ENCODE assay signal across 8 cellular contexts in genomic region chr14:74085047-74085637, GRCh38. TPM values are rescaled to one million over a fixed set of nuclear protein-coding genes. Genes with fewer than 3 reads are reported as not detected.
A peak's percentile ranks its signal among the peaks of the same experiment; 100 is the strongest.
DNase-seq lines count a peak whose midpoint lies in the region; ATAC-seq lines count a peak whose summit lies in the region.

No MANE protein-coding gene starts in this region.

- peak overlapping the region; percentile 95 for H3K27ac Mint-ChIP-seq in activated naive CD8-positive, alpha-beta T cell treated with anti-CD3 and anti-CD28 coated beads, Interleukin-2, amount 50 U/mL, for 24 hours

- H3K9ac ChIP-seq in skeletal muscle tissue (ENCODE audit: low read depth in 1 of 3, low read length in 3 of 3): peak overlapping the region; percentile 82 to 91 (median 88)

- DNase-seq in COLO668 (lab: John Stamatoyannopoulos, UW; ENCODE audit: unreplicated experiment) (peak; percentile 49), MG63 (no peak), NCI-H526 treated with DMSO at 0.1 percent for 48 hours (lab: John Stamatoyannopoulos, UW) (no peak), occipital lobe (lab: John Stamatoyannopoulos, UW) (no peak)
- DNase-seq in activated naive CD8-positive, alpha-beta T cell treated with anti-CD3 and anti-CD28 coated beads, Interleukin-2, amount 50 U/mL, for 24 hours: peak; percentile 27

- H3K36me3 ChIP-seq in MG63: no peaks in the 10 kb centered on the region
- no peaks in the 10 kb centered on the region for H3K36me3 ChIP-seq in skeletal muscle tissue (ENCODE audit: control insufficient read depth in 3 of 3, insufficient read depth in 3 of 3, low read length in 3 of 3)

- peak overlapping the region; percentile 98 for H3K4me3 Mint-ChIP-seq in activated naive CD8-positive, alpha-beta T cell treated with anti-CD3 and anti-CD28 coated beads, Interleukin-2, amount 50 U/mL, for 24 hours

- H3K27me3 Mint-ChIP-seq in activated naive CD8-positive, alpha-beta T cell treated with anti-CD3 and anti-CD28 coated beads, Interleukin-2, amount 50 U/mL, for 24 hours: no peaks in the 10 kb centered on the region

- H3K27me3 ChIP-seq in MG63: no peaks in the 10 kb centered on the region
- H3K27me3 ChIP-seq in skeletal muscle tissue (ENCODE audit: control insufficient read depth in 3 of 3, insufficient read depth in 3 of 3, low read length in 3 of 3): no peaks in the 10 kb centered on the region

- H3K4me3 ChIP-seq in MG63 (peak overlapping the region; percentile 88), iPS-11a (ENCODE audit: low read depth, low read length) (peak overlapping the region; percentile 99), skeletal muscle tissue (ENCODE audit: low read length in 3 of 3) (peak overlapping the region; percentile 86 to 95 (median 94))

- peak; percentile 8 for ATAC-seq in GM19397 (IDR thresholded peaks at IDR 0.05; ENCODE audit: unreplicated experiment)
- ATAC-seq in activated naive CD8-positive, alpha-beta T cell treated with anti-CD3 and anti-CD28 coated beads, Interleukin-2, amount 50 U/mL, for 24 hours: peak; percentile 3

- peak overlapping the region; percentile 85 for H3K27ac ChIP-seq in skeletal muscle tissue (ENCODE audit: low read depth, low read length)

- H3K4me1 Mint-ChIP-seq in activated naive CD8-positive, alpha-beta T cell treated with anti-CD3 and anti-CD28 coated beads, Interleukin-2, amount 50 U/mL, for 24 hours: peaks cover 51% of the 10 kb centered on the region

- H3K4me1 ChIP-seq in skeletal muscle tissue (ENCODE audit: control insufficient read depth in 3 of 3, insufficient read depth in 3 of 3, low read length in 3 of 3): peaks cover 18 to 33% (median 22%) of the 10 kb centered on the region in 3 donors

- H3K36me3 Mint-ChIP-seq in activated naive CD8-positive, alpha-beta T cell treated with anti-CD3 and anti-CD28 coated beads, Interleukin-2, amount 50 U/mL, for 24 hours (ENCODE audit: low read depth): peaks cover 3% of the 10 kb centered on the region

- H3K9me3 ChIP-seq in MG63 (no peaks in the 10 kb centered on the region), skeletal muscle tissue (ENCODE audit: control insufficient read depth in 3 of 3, low read length in 3 of 3) (no peaks in the 10 kb centered on the region)

- H3K9me3 Mint-ChIP-seq in activated naive CD8-positive, alpha-beta T cell treated with anti-CD3 and anti-CD28 coated beads, Interleukin-2, amount 50 U/mL, for 24 hours: no peaks in the 10 kb centered on the region

RNA-seq across cellular contexts. Expression of gene LIN52, which starts 0.4 kb away (rescaled TPM):
- total RNA-seq in MG63 (2014; rRNA removed; shearing (Covaris generic); ENCODE audit: low replicate concordance): 6.9 and 9.8 TPM in 2 replicates
- 11.5 TPM for total RNA-seq in skeletal muscle tissue
- 14.3 TPM for total RNA-seq in occipital lobe

RNA-seq across cellular contexts. Expression of gene ALDH6A1, which starts 0.9 kb away (rescaled TPM):
- 6.6 and 24.9 TPM in 2 replicates for total RNA-seq in MG63 (2014; rRNA removed; shearing (Covaris generic); ENCODE audit: low replicate concordance)
- 24.0 TPM for total RNA-seq in skeletal muscle tissue
- 28.7 TPM for total RNA-seq in occipital lobe

Comparison
In these comparisons a context has a peak if more than half of its experiments do, and no peak if none do; other contexts are left out.
1. DNase-seq: peak in COLO668 (single experiment) and activated naive CD8-positive, alpha-beta T cell treated with anti-CD3 and anti-CD28 coated beads, Interleukin-2, amount 50 U/mL, for 24 hours (single experiment); none in MG63 (single experiment), NCI-H526 treated with DMSO at 0.1 percent for 48 hours (single experiment) and occipital lobe (single experiment).
2. Peak in every context shown above with its lines, with median percentiles within 50 percentile points of each other: H3K4me3 ChIP-seq.